ENCODE assay signal across 1 cellular context in the genomic region with DNA sequence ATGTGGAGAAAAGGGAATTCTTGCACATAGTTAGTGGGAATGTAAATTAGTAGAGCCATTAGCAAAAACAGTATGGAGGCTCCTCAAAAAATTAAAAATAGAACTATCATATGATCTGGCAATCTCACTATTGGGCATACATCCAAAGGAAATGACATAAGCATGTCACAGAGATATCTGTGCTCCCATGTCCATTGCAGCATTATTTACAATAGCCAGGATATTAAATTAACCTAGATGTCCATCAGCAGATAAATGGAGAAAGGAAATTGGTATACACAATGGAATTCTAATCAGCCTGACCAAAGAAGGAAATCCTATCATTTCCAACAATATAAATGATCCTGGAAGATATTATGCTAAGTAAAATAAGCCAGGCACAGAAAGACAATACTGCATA.
TF ChIP-seq lines count a peak whose summit lies in the region.

No MANE protein-coding gene starts in this region.

TF ChIP-seq in SK-N-SH, 30 proteins besides CTCF, POLR2A, EP300 and RAD21 (continued from another document):
- TF ChIP-seq, protein P1, sequence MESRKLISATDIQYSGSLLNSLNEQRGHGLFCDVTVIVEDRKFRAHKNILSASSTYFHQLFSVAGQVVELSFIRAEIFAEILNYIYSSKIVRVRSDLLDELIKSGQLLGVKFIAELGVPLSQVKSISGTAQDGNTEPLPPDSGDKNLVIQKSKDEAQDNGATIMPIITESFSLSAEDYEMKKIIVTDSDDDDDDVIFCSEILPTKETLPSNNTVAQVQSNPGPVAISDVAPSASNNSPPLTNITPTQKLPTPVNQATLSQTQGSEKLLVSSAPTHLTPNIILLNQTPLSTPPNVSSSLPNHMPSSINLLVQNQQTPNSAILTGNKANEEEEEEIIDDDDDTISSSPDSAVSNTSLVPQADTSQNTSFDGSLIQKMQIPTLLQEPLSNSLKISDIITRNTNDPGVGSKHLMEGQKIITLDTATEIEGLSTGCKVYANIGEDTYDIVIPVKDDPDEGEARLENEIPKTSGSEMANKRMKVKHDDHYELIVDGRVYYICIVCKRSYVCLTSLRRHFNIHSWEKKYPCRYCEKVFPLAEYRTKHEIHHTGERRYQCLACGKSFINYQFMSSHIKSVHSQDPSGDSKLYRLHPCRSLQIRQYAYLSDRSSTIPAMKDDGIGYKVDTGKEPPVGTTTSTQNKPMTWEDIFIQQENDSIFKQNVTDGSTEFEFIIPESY (IDR thresholded peaks at IDR 0.05; ENCODE audit: borderline replicate concordance, low read depth): no peak
- TF ChIP-seq PBX3 (IDR thresholded peaks at IDR 0.05): peak; percentile 20; the same call in 1 of the 2 replicates
- TF ChIP-seq ELF1 (IDR thresholded peaks at IDR 0.05): no peak
- no peak for TF ChIP-seq GATA2 (CRISPR knock-in tag; IDR thresholded peaks at IDR 0.05)
- no peak for TF ChIP-seq GABPA (IDR thresholded peaks at IDR 0.05; ENCODE audit: low read depth)
- no peak for TF ChIP-seq YY1 (IDR thresholded peaks at IDR 0.05; ENCODE audit: low read depth)
- TF ChIP-seq TEAD4 (IDR thresholded peaks at IDR 0.05; ENCODE audit: borderline replicate concordance, insufficient read depth): peak; percentile 47; the same call in 1 of the 2 replicates
- peak; percentile 35; the same call in 1 of the 2 replicates for TF ChIP-seq NFIC (IDR thresholded peaks at IDR 0.05; ENCODE audit: borderline replicate concordance)
- 0 out of 2 replicates have a peak, but pooled peaks have one; percentile 38 for TF ChIP-seq JUND (IDR thresholded peaks at IDR 0.05)
- no peak for TF ChIP-seq SMC3 (IDR thresholded peaks at IDR 0.05; ENCODE audit: low read depth, low read length)
- no peak for TF ChIP-seq FOXJ3 (CRISPR knock-in tag; IDR thresholded peaks at IDR 0.05)
- TF ChIP-seq SIN3A (IDR thresholded peaks at IDR 0.05; ENCODE audit: borderline replicate concordance, low read depth, low read length): no peak
- TF ChIP-seq, protein P2, sequence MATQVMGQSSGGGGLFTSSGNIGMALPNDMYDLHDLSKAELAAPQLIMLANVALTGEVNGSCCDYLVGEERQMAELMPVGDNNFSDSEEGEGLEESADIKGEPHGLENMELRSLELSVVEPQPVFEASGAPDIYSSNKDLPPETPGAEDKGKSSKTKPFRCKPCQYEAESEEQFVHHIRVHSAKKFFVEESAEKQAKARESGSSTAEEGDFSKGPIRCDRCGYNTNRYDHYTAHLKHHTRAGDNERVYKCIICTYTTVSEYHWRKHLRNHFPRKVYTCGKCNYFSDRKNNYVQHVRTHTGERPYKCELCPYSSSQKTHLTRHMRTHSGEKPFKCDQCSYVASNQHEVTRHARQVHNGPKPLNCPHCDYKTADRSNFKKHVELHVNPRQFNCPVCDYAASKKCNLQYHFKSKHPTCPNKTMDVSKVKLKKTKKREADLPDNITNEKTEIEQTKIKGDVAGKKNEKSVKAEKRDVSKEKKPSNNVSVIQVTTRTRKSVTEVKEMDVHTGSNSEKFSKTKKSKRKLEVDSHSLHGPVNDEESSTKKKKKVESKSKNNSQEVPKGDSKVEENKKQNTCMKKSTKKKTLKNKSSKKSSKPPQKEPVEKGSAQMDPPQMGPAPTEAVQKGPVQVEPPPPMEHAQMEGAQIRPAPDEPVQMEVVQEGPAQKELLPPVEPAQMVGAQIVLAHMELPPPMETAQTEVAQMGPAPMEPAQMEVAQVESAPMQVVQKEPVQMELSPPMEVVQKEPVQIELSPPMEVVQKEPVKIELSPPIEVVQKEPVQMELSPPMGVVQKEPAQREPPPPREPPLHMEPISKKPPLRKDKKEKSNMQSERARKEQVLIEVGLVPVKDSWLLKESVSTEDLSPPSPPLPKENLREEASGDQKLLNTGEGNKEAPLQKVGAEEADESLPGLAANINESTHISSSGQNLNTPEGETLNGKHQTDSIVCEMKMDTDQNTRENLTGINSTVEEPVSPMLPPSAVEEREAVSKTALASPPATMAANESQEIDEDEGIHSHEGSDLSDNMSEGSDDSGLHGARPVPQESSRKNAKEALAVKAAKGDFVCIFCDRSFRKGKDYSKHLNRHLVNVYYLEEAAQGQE (IDR thresholded peaks at IDR 0.05; ENCODE audit: low read depth, low read length): no peak
- no peak for TF ChIP-seq NRF1 (IDR thresholded peaks at IDR 0.05; ENCODE audit: low read depth, low read length)
- TF ChIP-seq FOSL2 (IDR thresholded peaks at IDR 0.05; ENCODE audit: borderline replicate concordance, low read depth): no peak
- no peak for TF ChIP-seq FOXM1 (IDR thresholded peaks at IDR 0.05; ENCODE audit: low read depth)
- TF ChIP-seq RCOR1 (IDR thresholded peaks at IDR 0.05; ENCODE audit: low read length): peak; percentile 30; the same call in 1 of the 2 replicates
- no peak for TF ChIP-seq CHD2 (IDR thresholded peaks at IDR 0.05; ENCODE audit: low read length, partially characterized antibody)
- TF ChIP-seq, protein P3, sequence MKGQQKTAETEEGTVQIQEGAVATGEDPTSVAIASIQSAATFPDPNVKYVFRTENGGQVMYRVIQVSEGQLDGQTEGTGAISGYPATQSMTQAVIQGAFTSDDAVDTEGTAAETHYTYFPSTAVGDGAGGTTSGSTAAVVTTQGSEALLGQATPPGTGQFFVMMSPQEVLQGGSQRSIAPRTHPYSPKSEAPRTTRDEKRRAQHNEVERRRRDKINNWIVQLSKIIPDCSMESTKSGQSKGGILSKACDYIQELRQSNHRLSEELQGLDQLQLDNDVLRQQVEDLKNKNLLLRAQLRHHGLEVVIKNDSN (IDR thresholded peaks at IDR 0.05; ENCODE audit: borderline replicate concordance, low read depth): no peak
- TF ChIP-seq MXI1 (IDR thresholded peaks at IDR 0.05; ENCODE audit: low read depth, low read length): no peak
- no peak for TF ChIP-seq POLR2AphosphoS5 (IDR thresholded peaks at IDR 0.05; ENCODE audit: low read depth, low read length)
- peak; percentile 59 for TF ChIP-seq TCF12 (IDR thresholded peaks at IDR 0.05)
- TF ChIP-seq MEF2A (IDR thresholded peaks at IDR 0.05; ENCODE audit: borderline replicate concordance, low read depth): no peak
- no peak for TF ChIP-seq RXRA (IDR thresholded peaks at IDR 0.05; ENCODE audit: borderline replicate concordance, low read depth)
- TF ChIP-seq RFX5 (IDR thresholded peaks at IDR 0.05; ENCODE audit: low read length): no peak
